In genomic region chr11:62546937-62547625, GRCh38 we compare ENCODE assay signal across 1 cellular context.
TF ChIP-seq lines count a peak whose summit lies in the region.

No MANE protein-coding gene starts in this region.

TF ChIP-seq in HepG2, 621 proteins besides CTCF, POLR2A, EP300 and RAD21 (continued from another document):
- TF ChIP-seq SIX1 (CRISPR knock-in tag; IDR thresholded peaks at IDR 0.05; ENCODE audit: borderline replicate concordance): no peak
- TF ChIP-seq ZNF839 (CRISPR knock-in tag; IDR thresholded peaks at IDR 0.05; ENCODE audit: borderline replicate concordance): no peak
- TF ChIP-seq ZFP90 (CRISPR knock-in tag; IDR thresholded peaks at IDR 0.05; ENCODE audit: borderline replicate concordance): no peak
- TF ChIP-seq SALL1 (CRISPR knock-in tag; IDR thresholded peaks at IDR 0.05): 0 out of 2 replicates have a peak, but pooled peaks have one; percentile 2
- TF ChIP-seq PATZ1 (CRISPR knock-in tag; IDR thresholded peaks at IDR 0.05): peak; percentile 54; the same call in 1 of the 2 replicates
- peak; percentile 48 for TF ChIP-seq ZFX (CRISPR knock-in tag; IDR thresholded peaks at IDR 0.05; ENCODE audit: low read depth)
- no peak for TF ChIP-seq TCF12 (IDR thresholded peaks at IDR 0.05)
- no peak for TF ChIP-seq TCF12 (CRISPR knock-in tag; IDR thresholded peaks at IDR 0.05)
- TF ChIP-seq ZNF749 (CRISPR knock-in tag; IDR thresholded peaks at IDR 0.05; ENCODE audit: borderline replicate concordance): no peak
- TF ChIP-seq MIER2 (CRISPR knock-in tag; IDR thresholded peaks at IDR 0.05): no peak
- peak; percentile 14; the same call in 1 of the 2 replicates for TF ChIP-seq KAT7 (CRISPR knock-in tag; IDR thresholded peaks at IDR 0.05; ENCODE audit: borderline replicate concordance)
